Comparison of ENCODE assay signal across 8 cellular contexts in the genomic region with DNA sequence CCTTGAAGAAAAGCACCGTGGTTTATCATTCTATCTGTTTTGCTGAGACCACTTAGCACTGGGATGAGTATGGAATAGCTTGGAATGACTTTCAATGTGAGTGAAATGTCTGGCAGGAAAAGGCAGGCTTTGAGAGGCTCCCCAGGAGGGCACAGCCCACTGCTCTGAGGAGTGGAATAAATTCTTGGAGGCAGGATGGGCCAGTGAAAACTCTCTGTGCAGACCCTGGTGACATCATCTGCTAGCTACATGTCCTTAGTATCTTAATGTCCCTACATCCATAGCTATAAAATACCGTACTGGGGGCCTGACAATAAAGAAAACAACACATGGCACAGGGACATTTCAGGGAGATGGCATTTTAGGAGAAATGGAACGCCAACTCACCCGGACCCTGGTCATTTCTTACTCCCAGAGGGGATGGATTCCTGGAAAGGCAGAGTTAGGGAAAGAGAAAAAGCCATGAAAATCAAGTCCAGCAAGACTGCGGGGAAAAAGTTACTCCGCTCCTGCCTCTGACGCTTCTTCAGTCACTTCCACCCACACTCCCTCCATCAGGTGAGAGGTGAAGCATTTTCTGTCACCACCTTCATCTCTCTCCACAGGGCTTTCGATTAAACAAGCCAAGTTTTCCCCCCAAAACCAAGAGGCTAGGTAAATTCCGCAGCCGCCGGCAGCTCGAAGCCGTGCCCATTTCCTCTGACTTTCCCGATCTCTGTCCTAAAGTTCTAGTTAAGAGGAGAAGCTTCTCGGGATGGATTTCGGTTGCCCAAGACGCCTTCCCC. TPM values are rescaled to one million over a fixed set of nuclear protein-coding genes. Genes with fewer than 3 reads are reported as not detected.
DNase-seq lines count a peak whose midpoint lies in the region; ATAC-seq lines count a peak whose summit lies in the region.

No MANE protein-coding gene starts in this region.

- H3K27ac ChIP-seq in aorta (ENCODE audit: low read depth in 1 of 2, low read length in 2 of 2): peak overlapping the region in 1 of 2 donors; percentile 65

- no peak for ATAC-seq in central memory CD8-positive, alpha-beta T cell (replicated peaks; ENCODE audit: extremely low read depth, poor library complexity, severe bottlenecking)
- ATAC-seq in aorta (ENCODE audit: low FRiP score): peak; percentile 39
- no peak for ATAC-seq in GM18858 (IDR thresholded peaks at IDR 0.05; ENCODE audit: unreplicated experiment)

- no peaks in the 10 kb centered on the region for H3K27me3 Mint-ChIP-seq in central memory CD8-positive, alpha-beta T cell

- H3K9me3 ChIP-seq in mucosa of stomach (ENCODE audit: control insufficient read depth, low read length) (no peaks in the 10 kb centered on the region), aorta (ENCODE audit: control insufficient read depth, low read length) (no peaks in the 10 kb centered on the region)

- H3K4me1 ChIP-seq in mucosa of stomach (ENCODE audit: control insufficient read depth, insufficient read depth, low read length) (no peaks in the 10 kb centered on the region), aorta (ENCODE audit: control insufficient read depth in 1 of 2, insufficient read depth in 2 of 2, low read length in 2 of 2) (peaks cover 0 to 7% of the 10 kb centered on the region in 2 donors)

- peaks cover 13% of the 10 kb centered on the region for H3K36me3 Mint-ChIP-seq in central memory CD8-positive, alpha-beta T cell (ENCODE audit: insufficient read depth)

- H3K27me3 ChIP-seq in mucosa of stomach (ENCODE audit: control insufficient read depth, insufficient read depth, low read length) (no peaks in the 10 kb centered on the region), aorta (ENCODE audit: control insufficient read depth in 1 of 2, insufficient read depth in 2 of 2, low read length in 1 of 2) (no peaks in the 10 kb centered on the region)

- H3K4me1 Mint-ChIP-seq in central memory CD8-positive, alpha-beta T cell: peaks cover 49% of the 10 kb centered on the region

- 19 to 26% methylated on average over 17 of the region's 17 CpGs for WGBS in aorta, 2 donors

- H3K4me3 ChIP-seq in mucosa of stomach (ENCODE audit: low read length): peak overlapping the region; percentile 57
- peak overlapping the region; percentile 34 to 49 for H3K4me3 ChIP-seq in aorta (ENCODE audit: low read length in 2 of 2)

- H3K9ac ChIP-seq in mucosa of stomach (ENCODE audit: low read length): peak overlapping the region; percentile 55

- peaks cover 7% of the 10 kb centered on the region for H3K9me3 Mint-ChIP-seq in central memory CD8-positive, alpha-beta T cell

- H3K4me3 Mint-ChIP-seq in central memory CD8-positive, alpha-beta T cell: peak overlapping the region; percentile 82

- DNase-seq in stimulated activated CD4-positive, alpha-beta T cell treated with anti-CD3 and anti-CD28 coated beads, Interleukin-15, amount 100 ng/mL, for 24 hours: peak; percentile 23
- no peak for DNase-seq in stimulated activated CD4-positive, alpha-beta T cell treated with anti-CD3 and anti-CD28 coated beads, Interleukin-4, amount 100 ng/mL, for 24 hours
- no peak for DNase-seq in central memory CD8-positive, alpha-beta T cell (ENCODE audit: low spot score in 2 of 2)
- DNase-seq in aorta (no peak), amniotic stem cell (lab: John Stamatoyannopoulos, UW) (no peak), NCI-H2107 (lab: John Stamatoyannopoulos, UW) (no peak)

- H3K36me3 ChIP-seq in mucosa of stomach (ENCODE audit: control insufficient read depth, insufficient read depth, low read length) (no peaks in the 10 kb centered on the region), aorta (ENCODE audit: control insufficient read depth in 1 of 2, insufficient read depth in 2 of 2, low read length in 1 of 2) (peaks cover 0 to 3% of the 10 kb centered on the region in 2 donors)

- intact Hi-C loops in aorta (cut with DNase I): no loop called here

- peak overlapping the region; percentile 32 for H3K27ac Mint-ChIP-seq in central memory CD8-positive, alpha-beta T cell (ENCODE audit: low read depth)

RNA-seq across cellular contexts. Expression of a gene that starts 1.0 kb away (rescaled TPM):
- total RNA-seq in aorta: 1 to 10 TPM; 3.3 to 3.4 TPM
- polyA plus RNA-seq in aorta: 1 to 10 TPM in 1 of 2 donors, under 1 TPM in 1; 0.50 to 3.3 TPM

RNA-seq across cellular contexts. Expression of a gene that starts 32.8 kb away (rescaled TPM):
- total RNA-seq in aorta: 1 to 10 TPM; 2.1 to 4.5 TPM
- 1 to 10 TPM in 1 of 2 donors, under 1 TPM in 1; 0.88 to 1.2 TPM for polyA plus RNA-seq in aorta
